Comparison of ENCODE assay signal across 1 cellular context in the genomic region with DNA sequence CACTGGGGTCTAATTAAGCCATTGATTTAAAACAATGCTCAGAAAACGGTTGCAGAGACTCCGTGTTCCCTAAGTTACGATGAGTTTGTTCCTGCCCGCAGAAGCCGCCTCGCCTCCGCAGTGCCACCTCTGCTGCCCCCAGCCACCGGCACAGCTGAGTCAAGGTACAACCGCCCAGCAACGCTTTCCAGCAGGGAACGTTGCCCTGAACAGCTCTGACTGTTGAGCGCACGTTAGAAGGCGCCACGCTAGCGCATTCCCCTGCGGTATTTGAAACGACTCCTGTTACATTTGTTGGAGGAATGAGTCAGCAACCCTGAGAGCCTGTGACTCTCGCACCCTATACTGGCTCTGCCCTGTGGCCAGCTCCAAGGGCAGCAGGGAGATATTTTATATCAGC.
TF ChIP-seq lines count a peak whose summit lies in the region.

No MANE protein-coding gene starts in this region.

TF ChIP-seq in K562, 482 proteins besides CTCF, POLR2A, EP300 and RAD21 (continued from another document):
- TF ChIP-seq HNRNPLL (IDR thresholded peaks at IDR 0.05; ENCODE audit: low read depth, low read length, poor library complexity, severe bottlenecking) (peak; percentile 23), ZNF589 (CRISPR knock-in tag; IDR thresholded peaks at IDR 0.05; ENCODE audit: low read depth) (no peak), ZBTB1 (CRISPR knock-in tag; IDR thresholded peaks at IDR 0.05; ENCODE audit: borderline replicate concordance, low read depth) (no peak), DDX20 (tag; IDR thresholded peaks at IDR 0.05; ENCODE audit: low read depth) (no peak), MTF1 (CRISPR knock-in tag; IDR thresholded peaks at IDR 0.05; ENCODE audit: borderline replicate concordance) (no peak), MAFG (tag; conservative IDR thresholded peaks at IDR 0.05) (0 out of 2 replicates have a peak, but pooled peaks have one; percentile 5), NFE2 (IDR thresholded peaks at IDR 0.05; ENCODE audit: low read depth) (peak; percentile 42), SP1 (CRISPR knock-in tag; IDR thresholded peaks at IDR 0.05) (no peak), MAZ (CRISPR knock-in tag; conservative IDR thresholded peaks at IDR 0.05 in 1 of 2, IDR thresholded peaks at IDR 0.05 in 1 of 2) (no peak), ZNF197 (CRISPR knock-in tag; IDR thresholded peaks at IDR 0.05; ENCODE audit: low read depth) (no peak)
- TF ChIP-seq, protein P1, sequence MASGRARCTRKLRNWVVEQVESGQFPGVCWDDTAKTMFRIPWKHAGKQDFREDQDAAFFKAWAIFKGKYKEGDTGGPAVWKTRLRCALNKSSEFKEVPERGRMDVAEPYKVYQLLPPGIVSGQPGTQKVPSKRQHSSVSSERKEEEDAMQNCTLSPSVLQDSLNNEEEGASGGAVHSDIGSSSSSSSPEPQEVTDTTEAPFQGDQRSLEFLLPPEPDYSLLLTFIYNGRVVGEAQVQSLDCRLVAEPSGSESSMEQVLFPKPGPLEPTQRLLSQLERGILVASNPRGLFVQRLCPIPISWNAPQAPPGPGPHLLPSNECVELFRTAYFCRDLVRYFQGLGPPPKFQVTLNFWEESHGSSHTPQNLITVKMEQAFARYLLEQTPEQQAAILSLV (tag; IDR thresholded peaks at IDR 0.05), result no peak
TF ChIP-seq in K562: peak in this region for 3.
